Comparison of ENCODE assay signal across 8 cellular contexts in genomic region chr19:4058696-4059492, GRCh38. TPM values are rescaled to one million over a fixed set of nuclear protein-coding genes. Genes with fewer than 3 reads are reported as not detected.
DNase-seq lines count a peak whose midpoint lies in the region; ATAC-seq and TF ChIP-seq lines count a peak whose summit lies in the region.

No MANE protein-coding gene starts in this region.

- intact Hi-C loops in left ventricle myocardium inferior (cut with micrococcal nuclease), result no loop called here
- intact Hi-C loops in gastrocnemius medialis (cut with DNase I; ENCODE audit: low total_unique reads), result no loop called here

- no peak for DNase-seq in GM06990 (ENCODE audit: extremely low read depth, insufficient read length)
- DNase-seq in adipocyte (ENCODE audit: low read depth), result no peak
- DNase-seq in left ventricle myocardium inferior, result no peak
- DNase-seq in gastrocnemius medialis, result peak in 1 of 2 donors; percentile 33
- DNase-seq in NCI-H128 (lab: John Stamatoyannopoulos, UW; ENCODE audit: unreplicated experiment), result no peak
- no peak for DNase-seq in NCI-H1417 (lab: John Stamatoyannopoulos, UW)

- H3K27ac ChIP-seq in left ventricle myocardium inferior (replicated peaks) (peak overlapping the region; percentile 96), gastrocnemius medialis (peak overlapping the region; percentile 99 to 100 (median 100))

- no peak for TF ChIP-seq CTCF in GM06990 (IDR thresholded peaks at IDR 0.05; ENCODE audit: insufficient read depth, low read length, poor library complexity, severe bottlenecking)
- TF ChIP-seq CTCF in left ventricle myocardium inferior (IDR thresholded peaks at IDR 0.05; ENCODE audit: borderline replicate concordance), result no peak
- TF ChIP-seq CTCF in gastrocnemius medialis (IDR thresholded peaks at IDR 0.05 in 4 of 5, conservative IDR thresholded peaks at IDR 0.05 in 1 of 5), result no peak

- no peak for TF ChIP-seq POLR2A in gastrocnemius medialis (IDR thresholded peaks at IDR 0.05)

- ATAC-seq in gastrocnemius medialis (peak; percentile 6 to 12), HG03175 (IDR thresholded peaks at IDR 0.05; ENCODE audit: unreplicated experiment) (no peak), esophagus mucosa (no peak)

- H3K9ac ChIP-seq in adipocyte (ENCODE audit: low read length), result peak overlapping the region; percentile 94

- H3K9me3 ChIP-seq in adipocyte (ENCODE audit: control insufficient read depth, low read length), result no peaks in the 10 kb centered on the region
- no peaks in the 10 kb centered on the region for H3K9me3 ChIP-seq in left ventricle myocardium inferior (replicated peaks)
- no peaks in the 10 kb centered on the region for H3K9me3 ChIP-seq in gastrocnemius medialis

- in situ Hi-C loops in gastrocnemius medialis (cut with MboI; ENCODE audit: low sequenced_read_pairs in 4 of 4), result no loop called here

- H3K27me3 ChIP-seq in GM06990 (replicated peaks; ENCODE audit: control insufficient read depth, insufficient read depth, low read length) (no peaks in the 10 kb centered on the region), adipocyte (replicated peaks; ENCODE audit: control insufficient read depth, insufficient read depth, low read length) (no peaks in the 10 kb centered on the region), left ventricle myocardium inferior (ENCODE audit: low read depth) (no peaks in the 10 kb centered on the region), gastrocnemius medialis (no peaks in the 10 kb centered on the region)

- H3K4me1 ChIP-seq in adipocyte (ENCODE audit: control insufficient read depth, insufficient read depth, low read length), result peaks cover 68% of the 10 kb centered on the region
- H3K4me1 ChIP-seq in left ventricle myocardium inferior, result peaks cover 64% of the 10 kb centered on the region
- peaks cover 59 to 63% of the 10 kb centered on the region in 2 donors for H3K4me1 ChIP-seq in gastrocnemius medialis

- H3K36me3 ChIP-seq in GM06990 (ENCODE audit: control insufficient read depth, insufficient read depth, low read length) (peaks cover 15% of the 10 kb centered on the region), adipocyte (ENCODE audit: control insufficient read depth, insufficient read depth, low read length, severe bottlenecking) (peaks cover 28% of the 10 kb centered on the region), left ventricle myocardium inferior (peaks cover 18% of the 10 kb centered on the region), gastrocnemius medialis (peaks cover 0 to 11% of the 10 kb centered on the region in 2 donors)

- H3K4me3 ChIP-seq in GM06990 (replicated peaks; ENCODE audit: low read depth, low read length) (peak overlapping the region; percentile 58), adipocyte (ENCODE audit: low read length) (peak overlapping the region; percentile 69), left ventricle myocardium inferior (peak overlapping the region; percentile 96), gastrocnemius medialis (peak overlapping the region; percentile 50 to 70 (median 56))

RNA-seq across cellular contexts. Expression of gene ZBTB7A, which starts 7.8 kb away (rescaled TPM):
- total RNA-seq in left ventricle myocardium inferior (30.6 TPM), gastrocnemius medialis (100 to 1,000 TPM in 2 of 4 donors, 10 to 100 TPM in 2; 50.0 to 104 (median 91.9) TPM), esophagus mucosa (53.7 TPM)

RNA-seq across cellular contexts. Expression of gene PIAS4, which starts 51.4 kb away (rescaled TPM):
- 15.4 TPM for total RNA-seq in left ventricle myocardium inferior
- total RNA-seq in gastrocnemius medialis, result 10 to 100 TPM; 15.5 to 20.0 (median 17.5) TPM
- 19.3 TPM for total RNA-seq in esophagus mucosa

Comparison
In these comparisons a context has a peak if more than half of its experiments do, and no peak if none do; other contexts are left out.
1. ATAC-seq: peak in gastrocnemius medialis (2 of 2); none in HG03175 (single experiment) and esophagus mucosa (single experiment).
2. Peak in every context shown above with its lines, with median percentiles within 50 percentile points of each other: H3K4me3 ChIP-seq.